8 cellular contexts compared by ENCODE assay signal in the genomic region with DNA sequence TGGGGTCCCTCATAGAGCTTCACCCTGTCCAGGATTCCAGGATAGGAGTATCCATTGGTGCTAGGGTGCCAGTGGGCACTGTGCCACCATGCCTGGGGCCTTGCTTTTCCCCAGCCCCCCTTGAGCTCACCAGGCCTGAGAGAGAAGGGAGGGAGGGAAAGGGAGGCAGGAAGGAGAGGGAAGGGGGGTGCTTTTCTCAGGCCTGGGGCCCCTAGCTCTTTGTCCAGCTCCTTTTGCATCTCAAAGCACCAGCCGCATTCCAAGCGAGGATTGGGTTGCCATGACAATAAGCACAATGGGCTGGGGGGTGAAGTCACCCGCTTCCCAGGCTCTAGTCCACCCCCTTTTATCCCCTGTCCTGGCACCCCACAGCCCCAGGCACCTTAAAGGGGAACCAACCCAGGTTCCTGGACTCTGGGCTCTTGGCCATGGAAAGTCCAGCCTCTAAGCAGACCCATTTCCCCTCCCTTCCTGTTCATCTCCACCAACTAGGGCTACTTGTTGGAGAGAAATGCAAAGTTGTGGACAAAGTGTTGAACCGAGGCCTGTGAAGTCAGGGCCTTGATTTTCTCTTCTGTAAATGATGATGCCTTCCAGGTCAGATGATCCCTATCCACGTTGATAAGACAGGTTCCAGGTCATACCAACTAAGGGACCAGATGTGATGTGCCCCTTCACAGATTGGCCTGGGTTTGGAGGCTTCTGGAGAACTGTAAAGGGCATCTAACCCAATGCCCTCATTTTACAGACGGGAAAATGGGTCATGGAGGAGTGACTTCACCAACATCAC. TPM values are rescaled to one million over a fixed set of nuclear protein-coding genes. Genes with fewer than 3 reads are reported as not detected.
DNase-seq lines count a peak whose midpoint lies in the region; FAIRE-seq and TF ChIP-seq lines count a peak whose summit lies in the region.

No MANE protein-coding gene starts in this region.

- H3K27me3 ChIP-seq in BE2C, result no peaks in the 10 kb centered on the region
- H3K27me3 ChIP-seq in HUES6 (ENCODE audit: control insufficient read depth, insufficient read depth, low read length), result no peaks in the 10 kb centered on the region
- no peaks in the 10 kb centered on the region; a peak in 1 of 7 replicates for H3K27me3 ChIP-seq in H1 (replicated peaks in 1 of 4; ENCODE audit: control insufficient read depth in 3 of 4, extremely low read depth in 1 of 4, insufficient read depth in 3 of 4, low read length in 3 of 4)

- peak overlapping the region; percentile 87 for H3K9ac ChIP-seq in HUES6 (ENCODE audit: low read length)
- H3K9ac ChIP-seq in H1 (replicated peaks in 1 of 4; ENCODE audit: extremely low read depth in 1 of 4, low read depth in 3 of 4, low read length in 3 of 4), result peak overlapping the region; percentile 55 to 96 (median 93)

- DNase-seq in BE2C (no peak), H1 (ENCODE audit: low read depth in 1 of 2, low spot score in 2 of 2) (peak in 1 of 2 experiments; percentile 87), nephron progenitor cell (no peak), HEK293T (ENCODE audit: extremely low spot score) (no peak), NCI-H1092 treated with DMSO at 0.1 percent for 48 hours (lab: John Stamatoyannopoulos, UW) (no peak), GOT3 (lab: John Stamatoyannopoulos, UW) (no peak)
- DNase-seq in stimulated activated CD4-positive, alpha-beta T cell treated with anti-CD3 and anti-CD28 coated beads, Interleukin-4, amount 100 ng/mL, for 1 hour, result no peak

- peak overlapping the region; percentile 21 for H2BK15ac ChIP-seq in H1 (ENCODE audit: low read length)

- peak overlapping the region; percentile 93 to 95 for H3K4me2 ChIP-seq in H1 (ENCODE audit: insufficient read depth in 1 of 2, low read depth in 2 of 2, low read length in 2 of 2)

- H3K4me1 Mint-ChIP-seq in nephron progenitor cell, result peaks cover 44% of the 10 kb centered on the region

- TF ChIP-seq POLR2A in H1 (IDR thresholded peaks at IDR 0.05; ENCODE audit: control extremely low read depth in 1 of 2, low read depth in 2 of 2, low read length in 2 of 2), result peak in 1 of 2 experiments; percentile 80; a peak in 2 of 3 replicates

- peaks cover 3% of the 10 kb centered on the region for H3K27me3 Mint-ChIP-seq in nephron progenitor cell (ENCODE audit: low read depth, poor library complexity)

- peak overlapping the region; percentile 97 for H3K56ac ChIP-seq in H1 (replicated peaks; ENCODE audit: insufficient read length, low read depth, low read length)

- H3K23ac ChIP-seq in H1 (ENCODE audit: insufficient read length), result no peak overlapping the region

- H4K5ac ChIP-seq in H1 (ENCODE audit: insufficient read length, low read depth, low read length), result peak overlapping the region; percentile 98

- peak overlapping the region; percentile 100 for H2BK12ac ChIP-seq in H1 (ENCODE audit: low read depth, low read length)

- H2BK5ac ChIP-seq in H1 (ENCODE audit: low read depth, low read length), result peak overlapping the region; percentile 99

- CTCF ChIA-PET in H1 (lab: Charles Lee; ENCODE audit: partially characterized antibody), result interaction anchor here (0.6 to 5.1 kb wide), 8 partner anchors 9 to 111 kb away, joined by 3 to 107 read pairs (median 3); a partner anchor contains a TSS
- CTCF ChIA-PET in HEK293T (lab: Yijun Ruan, JAX), result interaction anchor here (0.7 kb wide), 1 partner anchor 12 kb away, joined by 3 read pairs; a partner anchor contains a TSS

- peak; percentile 90 for FAIRE-seq in H1 (lab: Jason Lieb, UNC)

- no peak overlapping the region for H4K8ac ChIP-seq in H1 (ENCODE audit: extremely low read depth, insufficient read depth, low read length)

- TF ChIP-seq CTCF in BE2C (IDR thresholded peaks at IDR 0.05; ENCODE audit: low read depth, low read length), result no peak
- no peak for TF ChIP-seq CTCF in H1 (IDR thresholded peaks at IDR 0.05; ENCODE audit: control extremely low read depth in 1 of 3, insufficient read depth in 1 of 3, low read depth in 1 of 3, low read length in 3 of 3)
- TF ChIP-seq CTCF in nephron progenitor cell (IDR thresholded peaks at IDR 0.05), result no peak

- POLR2A ChIA-PET in H1 (lab: Charles Lee; ENCODE audit: partially characterized antibody), result interaction anchor here (0.6 to 19.4 kb wide), 22 partner anchors 11 to 240 kb away, joined by 3 to 512 read pairs (median 6); a partner anchor contains a TSS
- POLR2A ChIA-PET in HEK293T (lab: Yijun Ruan, JAX), result interaction anchor here (0.5 to 4.5 kb wide), 4 partner anchors 8 to 23 kb away, joined by 4 to 67 read pairs (median 6); a partner anchor contains a TSS

- no peaks in the 10 kb centered on the region for H3K9me3 Mint-ChIP-seq in nephron progenitor cell

- H3K36me3 ChIP-seq in BE2C (peaks cover 15% of the 10 kb centered on the region), HUES6 (ENCODE audit: control insufficient read depth, insufficient read depth, low read length) (peaks cover 45% of the 10 kb centered on the region), H1 (ENCODE audit: control insufficient read depth in 2 of 4, insufficient read depth in 4 of 4, low read length in 3 of 4) (peaks cover 38 to 50% (median 42%) of the 10 kb centered on the region in 4 experiments)

- peak overlapping the region; percentile 94 for H3K4ac ChIP-seq in H1 (replicated peaks; ENCODE audit: insufficient read length, low read depth, low read length)

- H3K27ac ChIP-seq in HUES6 (ENCODE audit: low read depth, low read length) (peak overlapping the region; percentile 86), H1 (ENCODE audit: low read depth, low read length) (peak overlapping the region; percentile 92)

- WGBS in H1 (ENCODE audit: extremely low coverage in 1 of 2, insufficient coverage in 1 of 2, insufficient read length in 1 of 2, insufficient replicate concordance in 2 of 2, low coverage in 1 of 2, low lambda C conversion rate in 2 of 2, missing lambda C conversion rate in 1 of 2), 2 experiments, result 12% methylated on average over 6 of the region's 6 CpGs; no CpG with 5 or more reads in 1 of the 2 experiments

- H2AFZ ChIP-seq in H1 (ENCODE audit: low read length), result no peak overlapping the region

- H2BK20ac ChIP-seq in H1 (ENCODE audit: low read length), result peak overlapping the region; percentile 100

- TF ChIP-seq RAD21 in H1 (IDR thresholded peaks at IDR 0.05 in 1 of 2, conservative IDR thresholded peaks at IDR 0.05 in 1 of 2; ENCODE audit: low read depth in 2 of 2, low read length in 2 of 2), result no peak

- H3K9me3 ChIP-seq in BE2C, result no peaks in the 10 kb centered on the region
- no peaks in the 10 kb centered on the region for H3K9me3 ChIP-seq in HUES6 (ENCODE audit: control insufficient read depth, insufficient read depth, low read depth, low read length)
- H3K9me3 ChIP-seq in H1 (ENCODE audit: insufficient read depth in 2 of 2, low read depth in 1 of 2, low read length in 1 of 2), result no peaks in the 10 kb centered on the region

- H3K27ac Mint-ChIP-seq in nephron progenitor cell, result peak overlapping the region; percentile 62

- H3K36me3 Mint-ChIP-seq in nephron progenitor cell (ENCODE audit: low read depth), result peaks cover 31% of the 10 kb centered on the region

- peak overlapping the region; percentile 90 for H3K4me3 Mint-ChIP-seq in nephron progenitor cell

- H3K14ac ChIP-seq in H1 (ENCODE audit: insufficient read length), result no peak overlapping the region

- H3K4me1 ChIP-seq in BE2C (peaks cover 7% of the 10 kb centered on the region), HUES6 (ENCODE audit: control insufficient read depth, insufficient read depth, low read length) (peaks cover 15% of the 10 kb centered on the region), H1 (replicated peaks in 1 of 4; ENCODE audit: control insufficient read depth in 3 of 4, insufficient read depth in 4 of 4, low read length in 3 of 4) (peaks cover 9 to 31% (median 25%) of the 10 kb centered on the region in 4 experiments)

- H3K79me2 ChIP-seq in H1 (ENCODE audit: control insufficient read depth in 1 of 2, insufficient read depth in 2 of 2, low read length in 2 of 2), result peaks cover 6 to 34% of the 10 kb centered on the region in 2 experiments; a peak in 3 of 4 replicates

- H4K20me1 ChIP-seq in H1 (replicated peaks in 1 of 2; ENCODE audit: control insufficient read depth in 1 of 2, insufficient read depth in 2 of 2, low read length in 2 of 2), result peaks cover 15 to 37% of the 10 kb centered on the region in 2 experiments

- H2AK5ac ChIP-seq in H1 (ENCODE audit: low read depth, low read length), result peak overlapping the region; percentile 100

- peak overlapping the region; percentile 86 for H4K91ac ChIP-seq in H1 (replicated peaks; ENCODE audit: insufficient read length, low read length)

- TF ChIP-seq EP300 in H1 (IDR thresholded peaks at IDR 0.05; ENCODE audit: borderline replicate concordance in 1 of 2, low read depth in 2 of 2, low read length in 2 of 2), result peak in 1 of 2 experiments; percentile 83; a peak in 1 of 3 replicates

- peak overlapping the region; percentile 98 for H2BK120ac ChIP-seq in H1 (replicated peaks; ENCODE audit: low read depth, low read length)

- H3K79me1 ChIP-seq in H1 (ENCODE audit: low read depth, low read length), result peaks cover 22% of the 10 kb centered on the region

- peaks cover 24% of the 10 kb centered on the region for H3K23me2 ChIP-seq in H1 (ENCODE audit: low read depth, low read length)

- peak overlapping the region; percentile 91 for H3K18ac ChIP-seq in H1 (ENCODE audit: extremely low read depth, low read length)

- H3K4me3 ChIP-seq in BE2C (ENCODE audit: low read depth, low read length) (peak overlapping the region; percentile 65), HUES6 (ENCODE audit: low read depth, low read length) (peak overlapping the region; percentile 76), H1 (ENCODE audit: extremely low read depth in 1 of 4, insufficient read depth in 2 of 4, low read depth in 3 of 4, low read length in 4 of 4) (peak overlapping the region; percentile 94 to 98 (median 96))

RNA-seq across cellular contexts. Expression of a gene that starts 11.4 kb away (rescaled TPM):
- polyA plus RNA-seq in BE2C (2012; ENCODE audit: insufficient read depth, insufficient read length, low read depth), result 47.4 TPM
- total RNA-seq in H1 (2021; fragmentation: NEBNext Ultra II Directional; extraction: Animal tissue kit (Norgen Biotek cat#: 25700)), result 2.6 and 3.0 TPM in 2 replicates
- 3.5 and 5.0 TPM in 2 replicates for polyA plus RNA-seq in H1 (2011; rRNA removed)
- 4.2 TPM for polyA plus RNA-seq in H1 (2011; cell fraction: cytosol; rRNA removed)
- polyA plus RNA-seq in H1 (2011; cell fraction: nucleus; rRNA removed), result 19.8 TPM
- 8.5 to 12.1 TPM (median 11.0 TPM) in 4 replicates for polyA plus RNA-seq in H1 (2012, experiment 1 of 2)
- 4.6 TPM for polyA plus RNA-seq in H1 (2012, experiment 2 of 2)
- 3.6 TPM for polyA plus RNA-seq in H1 (2013, experiment 1 of 2)
- 3.4 TPM for polyA plus RNA-seq in H1 (2013, experiment 2 of 2)
- 5.1 and 6.1 TPM in 2 replicates for polyA minus RNA-seq in H1 (2011; rRNA and poly(A)+ RNA removed)
- 2.2 TPM for polyA minus RNA-seq in H1 (2011; cell fraction: cytosol; rRNA and poly(A)+ RNA removed)
- polyA minus RNA-seq in H1 (2011; cell fraction: nucleus; rRNA and poly(A)+ RNA removed), result 9.2 TPM

RNA-seq across cellular contexts. Expression of a gene that starts 12.2 kb away (rescaled TPM):
- polyA plus RNA-seq in BE2C (2012; ENCODE audit: insufficient read depth, insufficient read length, low read depth), result 149 TPM
- total RNA-seq in H1 (2021; fragmentation: NEBNext Ultra II Directional; extraction: Animal tissue kit (Norgen Biotek cat#: 25700)), result 47.9 and 55.0 TPM in 2 replicates
- 131 and 161 TPM in 2 replicates for polyA plus RNA-seq in H1 (2011; rRNA removed)
- 108 TPM for polyA plus RNA-seq in H1 (2011; cell fraction: cytosol; rRNA removed)
- 98.3 TPM for polyA plus RNA-seq in H1 (2011; cell fraction: nucleus; rRNA removed)
- 52.9 to 74.3 TPM (median 71.2 TPM) in 4 replicates for polyA plus RNA-seq in H1 (2012, experiment 1 of 2)
- polyA plus RNA-seq in H1 (2012, experiment 2 of 2), result 106 TPM
- polyA plus RNA-seq in H1 (2013, experiment 1 of 2), result 37.2 TPM
- polyA plus RNA-seq in H1 (2013, experiment 2 of 2), result 36.4 TPM
- polyA minus RNA-seq in H1 (2011; rRNA and poly(A)+ RNA removed), result 39.0 and 48.9 TPM in 2 replicates
- 31.5 TPM for polyA minus RNA-seq in H1 (2011; cell fraction: cytosol; rRNA and poly(A)+ RNA removed)
- 29.7 TPM for polyA minus RNA-seq in H1 (2011; cell fraction: nucleus; rRNA and poly(A)+ RNA removed)

RNA-seq across cellular contexts. Expression of a gene that starts 22.6 kb away (rescaled TPM):
- 25.0 TPM for polyA plus RNA-seq in BE2C (2012; ENCODE audit: insufficient read depth, insufficient read length, low read depth)
- total RNA-seq in H1 (2021; fragmentation: NEBNext Ultra II Directional; extraction: Animal tissue kit (Norgen Biotek cat#: 25700)), result 15.0 and 15.5 TPM in 2 replicates
- 21.6 and 34.7 TPM in 2 replicates for polyA plus RNA-seq in H1 (2011; rRNA removed)
- polyA plus RNA-seq in H1 (2011; cell fraction: cytosol; rRNA removed), result 29.4 TPM
- polyA plus RNA-seq in H1 (2011; cell fraction: nucleus; rRNA removed), result 94.4 TPM
- polyA plus RNA-seq in H1 (2012, experiment 1 of 2), result 18.2 to 22.5 TPM (median 20.8 TPM) in 4 replicates
- polyA plus RNA-seq in H1 (2012, experiment 2 of 2), result 12.6 TPM
- 11.7 TPM for polyA plus RNA-seq in H1 (2013, experiment 1 of 2)
- polyA plus RNA-seq in H1 (2013, experiment 2 of 2), result 9.4 TPM
- polyA minus RNA-seq in H1 (2011; rRNA and poly(A)+ RNA removed), result 11.4 and 11.5 TPM in 2 replicates
- polyA minus RNA-seq in H1 (2011; cell fraction: cytosol; rRNA and poly(A)+ RNA removed), result 13.7 TPM
- polyA minus RNA-seq in H1 (2011; cell fraction: nucleus; rRNA and poly(A)+ RNA removed), result 28.4 TPM

RNA-seq across cellular contexts. Expression of a gene that starts 23.2 kb away (rescaled TPM):
- polyA plus RNA-seq in BE2C (2012; ENCODE audit: insufficient read depth, insufficient read length, low read depth), result 420 TPM
- 146 TPM in 2 replicates for total RNA-seq in H1 (2021; fragmentation: NEBNext Ultra II Directional; extraction: Animal tissue kit (Norgen Biotek cat#: 25700))
- polyA plus RNA-seq in H1 (2011; rRNA removed), result 317 and 419 TPM in 2 replicates
- polyA plus RNA-seq in H1 (2011; cell fraction: cytosol; rRNA removed), result 199 TPM
- polyA plus RNA-seq in H1 (2011; cell fraction: nucleus; rRNA removed), result 287 TPM
- 150 to 268 TPM (median 247 TPM) in 4 replicates for polyA plus RNA-seq in H1 (2012, experiment 1 of 2)
- 705 TPM for polyA plus RNA-seq in H1 (2012, experiment 2 of 2)
- 290 TPM for polyA plus RNA-seq in H1 (2013, experiment 1 of 2)
- polyA plus RNA-seq in H1 (2013, experiment 2 of 2), result 399 TPM
- 107 and 146 TPM in 2 replicates for polyA minus RNA-seq in H1 (2011; rRNA and poly(A)+ RNA removed)
- 86.3 TPM for polyA minus RNA-seq in H1 (2011; cell fraction: cytosol; rRNA and poly(A)+ RNA removed)
- polyA minus RNA-seq in H1 (2011; cell fraction: nucleus; rRNA and poly(A)+ RNA removed), result 82.9 TPM

RNA-seq across cellular contexts. Expression of a gene that starts 56.0 kb away (rescaled TPM):
- 221 TPM for polyA plus RNA-seq in BE2C (2012; ENCODE audit: insufficient read depth, insufficient read length, low read depth)
- 44.8 and 49.3 TPM in 2 replicates for total RNA-seq in H1 (2021; fragmentation: NEBNext Ultra II Directional; extraction: Animal tissue kit (Norgen Biotek cat#: 25700))
- polyA plus RNA-seq in H1 (2011; rRNA removed), result 227 and 349 TPM in 2 replicates
- polyA plus RNA-seq in H1 (2011; cell fraction: cytosol; rRNA removed), result 166 TPM
- 111 TPM for polyA plus RNA-seq in H1 (2011; cell fraction: nucleus; rRNA removed)
- 30.1 to 106 TPM (median 79.5 TPM) in 4 replicates for polyA plus RNA-seq in H1 (2012, experiment 1 of 2)
- 141 TPM for polyA plus RNA-seq in H1 (2012, experiment 2 of 2)
- polyA plus RNA-seq in H1 (2013, experiment 1 of 2), result 184 TPM
- polyA plus RNA-seq in H1 (2013, experiment 2 of 2), result 217 TPM
- 6.9 and 13.7 TPM in 2 replicates for polyA minus RNA-seq in H1 (2011; rRNA and poly(A)+ RNA removed)
- 6.6 TPM for polyA minus RNA-seq in H1 (2011; cell fraction: cytosol; rRNA and poly(A)+ RNA removed)
- polyA minus RNA-seq in H1 (2011; cell fraction: nucleus; rRNA and poly(A)+ RNA removed), result 11.4 TPM
